12 cellular contexts compared by ENCODE assay signal in the genomic region with DNA sequence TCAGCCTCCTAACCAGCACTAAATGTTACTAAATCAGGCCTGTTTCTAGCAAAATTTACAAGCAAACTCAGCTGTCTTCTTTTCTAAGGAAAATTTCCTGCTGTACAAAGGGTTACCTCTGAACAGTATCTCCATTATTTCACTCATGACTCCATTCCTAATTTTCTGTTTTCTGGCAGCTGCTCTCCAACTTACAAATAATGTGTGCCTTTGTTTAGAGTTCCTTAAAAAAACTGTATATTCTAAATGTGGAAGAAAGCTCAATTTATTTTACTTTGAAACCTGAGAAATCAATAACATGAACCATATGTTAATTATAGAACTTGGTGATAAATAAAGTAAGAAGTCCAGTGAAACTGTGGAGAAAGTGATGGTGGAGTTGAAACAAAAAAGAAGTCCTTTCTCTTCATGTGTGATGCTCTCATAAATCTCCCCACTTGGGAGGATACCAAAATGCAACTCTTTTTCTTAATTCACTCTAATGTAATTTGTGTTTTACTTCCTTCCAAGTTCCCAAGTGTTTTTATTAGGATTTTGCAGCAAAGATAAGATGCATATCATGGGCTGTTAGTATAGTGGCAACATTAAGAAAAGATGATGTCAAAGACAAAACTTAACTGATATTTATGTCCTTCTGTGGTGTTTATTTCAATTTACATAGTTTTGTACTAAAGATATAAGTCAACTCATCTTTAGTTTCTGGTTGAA.
DNase-seq lines count a peak whose midpoint lies in the region; ATAC-seq, FAIRE-seq and TF ChIP-seq lines count a peak whose summit lies in the region.
"Had no signal": no experiment of that assay in that cellular context is flagged by ENCODE, and none has a peak within 500 bp of the region (broad histone marks: within the 10 kb centered on the region; RNA-seq: fewer than 3 reads in every experiment).

No MANE protein-coding gene starts in this region.

- intact Hi-C loops in ascending aorta (cut with DNase I), result loop anchor here (5.0 kb wide), 1 partner anchor 44 kb away; no protein-coding TSS in a partner anchor
- intact Hi-C loops in Right ventricle myocardium superior (cut with DNase I), result no loop called here

- ATAC-seq in A549, result no peak
- ATAC-seq in Right ventricle myocardium superior (ENCODE audit: poor library complexity), result no peak
- no peak for ATAC-seq in GM21423 (IDR thresholded peaks at IDR 0.05; ENCODE audit: unreplicated experiment)
- no peak for ATAC-seq in GM21515 (IDR thresholded peaks at IDR 0.05; ENCODE audit: unreplicated experiment)

- no peaks in the 10 kb centered on the region for H3K36me3 ChIP-seq in ascending aorta
- peaks cover 31% of the 10 kb centered on the region for H3K36me3 ChIP-seq in mesodermal cell (ENCODE audit: control insufficient read depth, insufficient read depth, low read length)
- H3K36me3 ChIP-seq: colonic mucosa, transverse colon had no signal

- TF ChIP-seq RAD21 in A549 (conservative IDR thresholded peaks at IDR 0.05 in 1 of 2, IDR thresholded peaks at IDR 0.05 in 1 of 2), result no peak

- H3K4me3 ChIP-seq in A549, result no peak overlapping the region
- H3K4me3 ChIP-seq in ascending aorta, result no peak overlapping the region
- no peak overlapping the region for H3K4me3 ChIP-seq in mesodermal cell (ENCODE audit: extremely low read depth, insufficient read depth, low read length, poor library complexity, severe bottlenecking)
- H3K4me3 ChIP-seq: colonic mucosa, transverse colon had no signal

- H3K27ac Mint-ChIP-seq in HFFc6, result peak overlapping the region; percentile 76

- H3K27me3 Mint-ChIP-seq in HFFc6 (ENCODE audit: insufficient read depth), result no peaks in the 10 kb centered on the region; the same call in 1 of the 2 replicates

- CTCF ChIA-PET in A549 (lab: Yijun Ruan, JAX), result interaction anchor here (0.8 to 3.1 kb wide), 4 partner anchors 10 to 72 kb away, joined by 3 to 17 read pairs (median 4); no protein-coding TSS in a partner anchor

- H3K9me3 ChIP-seq in A549, result no peaks in the 10 kb centered on the region
- no peaks in the 10 kb centered on the region for H3K9me3 ChIP-seq in ascending aorta
- no peaks in the 10 kb centered on the region for H3K9me3 ChIP-seq in mesodermal cell (ENCODE audit: control insufficient read depth, low read length)
- H3K9me3 ChIP-seq: colonic mucosa, transverse colon had no signal

- peaks cover 45% of the 10 kb centered on the region for H3K36me3 Mint-ChIP-seq in HFFc6 (ENCODE audit: low read depth)

- H3K4me1 ChIP-seq in A549 (peaks cover 72% of the 10 kb centered on the region), ascending aorta (peaks cover 10 to 13% of the 10 kb centered on the region in 2 donors), mesodermal cell (ENCODE audit: control insufficient read depth, insufficient read depth, low read length, poor library complexity, severe bottlenecking) (peaks cover 30% of the 10 kb centered on the region)

- H3K9me3 Mint-ChIP-seq in HFFc6, result no peaks in the 10 kb centered on the region

- no peak for TF ChIP-seq EP300 in A549 (IDR thresholded peaks at IDR 0.05)

- H3K27ac ChIP-seq in A549 (peak overlapping the region; percentile 74 to 82), ascending aorta (peak overlapping the region; percentile 32 to 52), mesodermal cell (ENCODE audit: low read depth, low read length, severe bottlenecking) (peak overlapping the region; percentile 1)
- H3K27ac ChIP-seq: colonic mucosa, transverse colon had no signal

- H3K4me2 ChIP-seq in A549, result peak overlapping the region; percentile 64

- H3K4me3 Mint-ChIP-seq in HFFc6, result peak overlapping the region; percentile 57

- FAIRE-seq in A549 (lab: Jason Lieb, UNC), result no peak

- POLR2A ChIA-PET in A549 (lab: Yijun Ruan, JAX), result no interaction called here

- no peak for DNase-seq in A549 (ENCODE audit: low read depth in 1 of 2, low spot score in 1 of 2)
- no peak for DNase-seq in HFFc6
- DNase-seq in ascending aorta (ENCODE audit: low spot score in 2 of 2), result no peak
- DNase-seq in Right ventricle myocardium superior, result no peak
- DNase-seq in retina, result no peak
- DNase-seq: colonic mucosa, NCI-H2107, SHP77 treated with DMSO at 0.1 percent for 48 hours, transverse colon had no signal

- no peaks in the 10 kb centered on the region for H3K27me3 ChIP-seq in ascending aorta
- H3K27me3 ChIP-seq: colonic mucosa, transverse colon had no signal

- TF ChIP-seq CTCF in A549 (IDR thresholded peaks at IDR 0.05) (no peak), HFFc6 (IDR thresholded peaks at IDR 0.05) (no peak), ascending aorta (IDR thresholded peaks at IDR 0.05) (no peak)

- no peak for TF ChIP-seq POLR2A in A549 (IDR thresholded peaks at IDR 0.05; ENCODE audit: low read length)

- peaks cover 93% of the 10 kb centered on the region for H3K4me1 Mint-ChIP-seq in HFFc6 (ENCODE audit: low read depth)

TF ChIP-seq in A549, 52 proteins besides CTCF, POLR2A, EP300 and RAD21:
- TF ChIP-seq NR3C1 (IDR thresholded peaks at IDR 0.05), result no peak
- no peak for TF ChIP-seq ZFP36 (IDR thresholded peaks at IDR 0.05; ENCODE audit: borderline replicate concordance, partially characterized antibody)
- TF ChIP-seq CEBPB (IDR thresholded peaks at IDR 0.05), result no peak
- TF ChIP-seq KDM5A (IDR thresholded peaks at IDR 0.05), result no peak
- TF ChIP-seq ESRRA (IDR thresholded peaks at IDR 0.05; ENCODE audit: borderline replicate concordance, low read length), result no peak
- TF ChIP-seq JUNB (IDR thresholded peaks at IDR 0.05), result no peak
- TF ChIP-seq, protein P1, sequence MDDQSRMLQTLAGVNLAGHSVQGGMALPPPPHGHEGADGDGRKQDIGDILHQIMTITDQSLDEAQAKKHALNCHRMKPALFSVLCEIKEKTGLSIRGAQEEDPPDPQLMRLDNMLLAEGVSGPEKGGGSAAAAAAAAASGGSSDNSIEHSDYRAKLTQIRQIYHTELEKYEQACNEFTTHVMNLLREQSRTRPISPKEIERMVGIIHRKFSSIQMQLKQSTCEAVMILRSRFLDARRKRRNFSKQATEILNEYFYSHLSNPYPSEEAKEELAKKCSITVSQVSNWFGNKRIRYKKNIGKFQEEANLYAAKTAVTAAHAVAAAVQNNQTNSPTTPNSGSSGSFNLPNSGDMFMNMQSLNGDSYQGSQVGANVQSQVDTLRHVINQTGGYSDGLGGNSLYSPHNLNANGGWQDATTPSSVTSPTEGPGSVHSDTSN (IDR thresholded peaks at IDR 0.05), result no peak
- no peak for TF ChIP-seq FOXS1 (CRISPR knock-in tag; IDR thresholded peaks at IDR 0.05)
- no peak for TF ChIP-seq RCOR1 (IDR thresholded peaks at IDR 0.05; ENCODE audit: low read depth, low read length)
- TF ChIP-seq FOSL2 (IDR thresholded peaks at IDR 0.05), result no peak
- TF ChIP-seq FOSL2 (CRISPR knock-in tag; IDR thresholded peaks at IDR 0.05), result no peak
- no peak for TF ChIP-seq HDAC2 (IDR thresholded peaks at IDR 0.05)
- TF ChIP-seq, protein P2, sequence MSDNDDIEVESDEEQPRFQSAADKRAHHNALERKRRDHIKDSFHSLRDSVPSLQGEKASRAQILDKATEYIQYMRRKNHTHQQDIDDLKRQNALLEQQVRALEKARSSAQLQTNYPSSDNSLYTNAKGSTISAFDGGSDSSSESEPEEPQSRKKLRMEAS (IDR thresholded peaks at IDR 0.05), result no peak
- no peak for TF ChIP-seq POLR2AphosphoS2 (conservative IDR thresholded peaks at IDR 0.05; ENCODE audit: low read length)
- no peak for TF ChIP-seq TFCP2L1 (CRISPR knock-in tag; IDR thresholded peaks at IDR 0.05)
- no peak for TF ChIP-seq CBX2 (IDR thresholded peaks at IDR 0.05; ENCODE audit: borderline replicate concordance, low read depth)
- TF ChIP-seq PHF8 (IDR thresholded peaks at IDR 0.05; ENCODE audit: borderline replicate concordance, low read depth), result no peak
- TF ChIP-seq HOXB13 (CRISPR knock-in tag; IDR thresholded peaks at IDR 0.05; ENCODE audit: low read depth), result no peak
- no peak for TF ChIP-seq EHMT2 (IDR thresholded peaks at IDR 0.05; ENCODE audit: low read depth)
- TF ChIP-seq SREBF2 (IDR thresholded peaks at IDR 0.05), result no peak

Comparison
In these comparisons a context has a peak if more than half of its experiments do, and no peak if none do; other contexts are left out.
1. H3K27ac ChIP-seq: peak in every context shown above with its lines; median percentile 78 in A549; 42 in ascending aorta; 1 in mesodermal cell.